Comparison of ENCODE assay signal across 13 cellular contexts in genomic region chr9:35776018-35776417, GRCh38. TPM values are rescaled to one million over a fixed set of nuclear protein-coding genes. Genes with fewer than 3 reads are reported as not detected.
A peak's percentile ranks its signal among the peaks of the same experiment; 100 is the strongest.
DNase-seq lines count a peak whose midpoint lies in the region; TF ChIP-seq lines count a peak whose summit lies in the region.
"Had no signal": no experiment of that assay in that cellular context is flagged by ENCODE, and none has a peak within 500 bp of the region (broad histone marks: within the 10 kb centered on the region; RNA-seq: fewer than 3 reads in every experiment).

No MANE protein-coding gene starts in this region.

- no peaks in the 10 kb centered on the region for H3K36me3 ChIP-seq in stomach
- H3K36me3 ChIP-seq: SJCRH30 had no signal

- H3K9me3 Mint-ChIP-seq in nephron progenitor cell, result no peaks in the 10 kb centered on the region

- WGBS in stomach, 5 donors, result 89 to 93% (median 90%) methylated on average over 4 of the region's 4 CpGs

- no peak overlapping the region for H3K27ac ChIP-seq in stomach
- H3K27ac ChIP-seq: SJCRH30 had no signal

- DNase-seq in NCI-H1417 (lab: John Stamatoyannopoulos, UW) (peak; percentile 27 to 70 (median 65)), NCI-H1417 treated with DMSO at 0.1 percent for 48 hours (lab: John Stamatoyannopoulos, UW) (no peak), NCI-H1436 (lab: John Stamatoyannopoulos, UW) (peak; percentile 82), NCI-H774 (lab: John Stamatoyannopoulos, UW) (peak; percentile 50), nephron progenitor cell (no peak), stomach (no peak), NCI-H446 treated with DMSO at 0.1 percent for 48 hours (lab: John Stamatoyannopoulos, UW) (no peak)
- no peak for DNase-seq in activated naive CD4-positive, alpha-beta T cell treated with anti-CD3 and anti-CD28 coated beads, Interleukin-2, amount 50 U/mL, for 16 hours
- DNase-seq: 8988T, erythroblast had no signal

- no peaks in the 10 kb centered on the region for H3K27me3 Mint-ChIP-seq in nephron progenitor cell (ENCODE audit: low read depth, poor library complexity)

- H3K27me3 ChIP-seq in stomach, result no peaks in the 10 kb centered on the region
- H3K27me3 ChIP-seq: SJCRH30 had no signal

- no peak for TF ChIP-seq POLR2A in stomach (IDR thresholded peaks at IDR 0.05)

- H3K4me1 ChIP-seq in stomach, result peaks cover 8 to 16% (median 12%) of the 10 kb centered on the region in 4 donors

- H3K9me3 ChIP-seq in stomach, result no peaks in the 10 kb centered on the region
- H3K9me3 ChIP-seq: SJCRH30 had no signal

- no peak for TF ChIP-seq CTCF in nephron progenitor cell (IDR thresholded peaks at IDR 0.05)
- no peak for TF ChIP-seq CTCF in stomach (IDR thresholded peaks at IDR 0.05)

- TF ChIP-seq EP300 in stomach (IDR thresholded peaks at IDR 0.05), result no peak

- H3K4me1 Mint-ChIP-seq in nephron progenitor cell, result peaks cover 40% of the 10 kb centered on the region

- H3K27ac Mint-ChIP-seq in nephron progenitor cell, result peak overlapping the region; percentile 32

- intact Hi-C loops in stomach (cut with DNase I; ENCODE audit: low total_unique reads), result no loop called here

- H3K4me3 ChIP-seq in stomach, result no peak overlapping the region
- H3K4me3 ChIP-seq: SJCRH30 had no signal

- peaks cover 7% of the 10 kb centered on the region for H3K36me3 Mint-ChIP-seq in nephron progenitor cell (ENCODE audit: low read depth)

- H3K4me3 Mint-ChIP-seq in nephron progenitor cell, result peak overlapping the region; percentile 0

RNA-seq across cellular contexts. Expression of gene NPR2, which starts 15.4 kb away (rescaled TPM):
- 10 to 100 TPM in 3 of 5 donors, 1 to 10 TPM in 2; 3.1 to 75.5 (median 14.5) TPM for total RNA-seq in stomach
- 10 to 100 TPM in 1 of 3 donors, 1 to 10 TPM in 2; 4.0 to 11.4 (median 7.0) TPM for polyA plus RNA-seq in stomach

RNA-seq across cellular contexts. Expression of gene MSMP, which starts 21.9 kb away (rescaled TPM):
- not detected for total RNA-seq in stomach
- polyA plus RNA-seq in stomach, result under 1 TPM in 1 of 3 donors, not detected in 2; 0.35 TPM
- total RNA-seq: renal cortical epithelial cell, SJCRH30, temporal lobe had no signal

RNA-seq across cellular contexts. Expression of gene RGP1, which starts 26.9 kb away (rescaled TPM):
- total RNA-seq in stomach, result 10 to 100 TPM in 4 of 5 donors, 1 to 10 TPM in 1; 7.0 to 21.2 (median 14.7) TPM
- polyA plus RNA-seq in stomach, result 10 to 100 TPM in 1 of 3 donors, 1 to 10 TPM in 2; 3.8 to 12.8 (median 7.2) TPM

RNA-seq across cellular contexts. Expression of gene GBA2, which starts 27.0 kb away (rescaled TPM):
- total RNA-seq in stomach, result 100 to 1,000 TPM in 3 of 5 donors, 10 to 100 TPM in 2; 29.8 to 210 (median 145) TPM
- 10 to 100 TPM; 26.5 to 38.9 (median 32.5) TPM for polyA plus RNA-seq in stomach

RNA-seq across cellular contexts. Expression of gene SPAG8, which starts 36.0 kb away (rescaled TPM):
- 1 to 10 TPM in 2 of 5 donors, not detected in 3; 1.7 to 2.7 TPM for total RNA-seq in stomach
- polyA plus RNA-seq in stomach, result 1 to 10 TPM in 1 of 3 donors, under 1 TPM in 2; 0.19 to 4.1 (median 0.98) TPM

Comparison
In these comparisons a context has a peak if more than half of its experiments do, and no peak if none do; other contexts are left out.
1. DNase-seq: peak in NCI-H1417 (3 of 3), NCI-H1436 (single experiment) and NCI-H774 (single experiment); none in NCI-H1417 treated with DMSO at 0.1 percent for 48 hours (single experiment), nephron progenitor cell (single experiment), stomach (single experiment), NCI-H446 treated with DMSO at 0.1 percent for 48 hours (single experiment) and activated naive CD4-positive, alpha-beta T cell treated with anti-CD3 and anti-CD28 coated beads, Interleukin-2, amount 50 U/mL, for 16 hours (single experiment).